In genomic region chr22:42316988-42317387, GRCh38 we compare ENCODE assay signal across 8 cellular contexts. TPM values are rescaled to one million over a fixed set of nuclear protein-coding genes. Genes with fewer than 3 reads are reported as not detected.
DNase-seq lines count a peak whose midpoint lies in the region; ATAC-seq and TF ChIP-seq lines count a peak whose summit lies in the region.

No MANE protein-coding gene starts in this region.

- peaks cover 30% of the 10 kb centered on the region for H3K27me3 Mint-ChIP-seq in memory B cell

- TF ChIP-seq EP300 in upper lobe of left lung (IDR thresholded peaks at IDR 0.05), result no peak

- H3K27me3 ChIP-seq in MG63, result no peaks in the 10 kb centered on the region
- H3K27me3 ChIP-seq in upper lobe of left lung, result no peaks in the 10 kb centered on the region

- DNase-seq in AG09309 (ENCODE audit: low read depth) (peak; percentile 4), MG63 (peak; percentile 73), memory B cell (ENCODE audit: low spot score in 2 of 2) (no peak), upper lobe of left lung (peak in 1 of 2 donors; percentile 66), GOT3 (lab: John Stamatoyannopoulos, UW) (no peak), NCI-H2081 (lab: John Stamatoyannopoulos, UW) (no peak)
- no peak for DNase-seq in activated naive CD4-positive, alpha-beta T cell treated with anti-CD3 and anti-CD28 coated beads, Interleukin-2, amount 50 U/mL, for 72 hours (ENCODE audit: low spot score in 2 of 2)

- H3K9me3 Mint-ChIP-seq in activated naive CD4-positive, alpha-beta T cell treated with anti-CD3 and anti-CD28 coated beads, Interleukin-2, amount 50 U/mL, for 72 hours, result no peaks in the 10 kb centered on the region
- no peaks in the 10 kb centered on the region for H3K9me3 Mint-ChIP-seq in memory B cell

- H3K9me3 ChIP-seq in MG63, result no peaks in the 10 kb centered on the region
- no peaks in the 10 kb centered on the region for H3K9me3 ChIP-seq in upper lobe of left lung

- H3K4me1 Mint-ChIP-seq in memory B cell, result peaks cover 15% of the 10 kb centered on the region

- peak; percentile 70 to 75 for ATAC-seq in activated naive CD4-positive, alpha-beta T cell treated with anti-CD3 and anti-CD28 coated beads, Interleukin-2, amount 50 U/mL, for 72 hours
- ATAC-seq in memory B cell (ENCODE audit: low read depth), result peak; percentile 80
- peak; percentile 45 to 85 for ATAC-seq in upper lobe of left lung (ENCODE audit: low FRiP score in 2 of 2)
- no peak for ATAC-seq in HG03469 (IDR thresholded peaks at IDR 0.05; ENCODE audit: unreplicated experiment)

- H3K4me3 ChIP-seq in AG09309 (ENCODE audit: control insufficient read depth, low read depth, low read length) (no peak overlapping the region), MG63 (no peak overlapping the region), upper lobe of left lung (peak overlapping the region in 1 of 4 donors; percentile 7)

- WGBS in upper lobe of left lung, 2 donors, result 55 to 71% methylated on average over 11 of the region's 11 CpGs

- H3K27ac ChIP-seq in upper lobe of left lung, result peak overlapping the region in 2 of 4 donors; percentile 24 to 40

- H3K27ac Mint-ChIP-seq in activated naive CD4-positive, alpha-beta T cell treated with anti-CD3 and anti-CD28 coated beads, Interleukin-2, amount 50 U/mL, for 72 hours, result peak overlapping the region in 1 of 2 donors; percentile 82
- no peak overlapping the region for H3K27ac Mint-ChIP-seq in memory B cell

- no peaks in the 10 kb centered on the region for H3K36me3 Mint-ChIP-seq in activated naive CD4-positive, alpha-beta T cell treated with anti-CD3 and anti-CD28 coated beads, Interleukin-2, amount 50 U/mL, for 72 hours
- no peaks in the 10 kb centered on the region for H3K36me3 Mint-ChIP-seq in memory B cell

- peaks cover 0 to 23% (median 1%) of the 10 kb centered on the region in 4 donors for H3K4me1 ChIP-seq in upper lobe of left lung

- TF ChIP-seq POLR2A in upper lobe of left lung (IDR thresholded peaks at IDR 0.05), result no peak

- H3K36me3 ChIP-seq in MG63 (no peaks in the 10 kb centered on the region), upper lobe of left lung (no peaks in the 10 kb centered on the region)

- TF ChIP-seq CTCF in AG09309 (IDR thresholded peaks at IDR 0.05; ENCODE audit: control insufficient read depth, insufficient read depth, low read depth, low read length, missing control alignments), result no peak
- TF ChIP-seq CTCF in upper lobe of left lung (IDR thresholded peaks at IDR 0.05), result no peak

- peak overlapping the region; percentile 65 for H3K4me3 Mint-ChIP-seq in memory B cell

RNA-seq across cellular contexts. Expression of gene TCF20, which starts 46.5 kb away (rescaled TPM):
- total RNA-seq in MG63 (2014; rRNA removed; shearing (Covaris generic); ENCODE audit: low replicate concordance), result 9.6 and 13.0 TPM in 2 replicates
- 10 to 100 TPM; 68.9 to 75.0 TPM for total RNA-seq in activated naive CD4-positive, alpha-beta T cell treated with anti-CD3 and anti-CD28 coated beads, Interleukin-2, amount 50 U/mL, for 72 hours
- total RNA-seq in upper lobe of left lung, result 10 to 100 TPM; 27.5 to 49.9 (median 45.1) TPM

Comparison
In these comparisons a context has a peak if more than half of its experiments do, and no peak if none do; other contexts are left out.
1. DNase-seq: peak in AG09309 (single experiment) and MG63 (single experiment); none in activated naive CD4-positive, alpha-beta T cell treated with anti-CD3 and anti-CD28 coated beads, Interleukin-2, amount 50 U/mL, for 72 hours (0 of 2), memory B cell (0 of 2), GOT3 (single experiment) and NCI-H2081 (0 of 2).